22 cellular contexts compared by ENCODE assay signal in the genomic region with DNA sequence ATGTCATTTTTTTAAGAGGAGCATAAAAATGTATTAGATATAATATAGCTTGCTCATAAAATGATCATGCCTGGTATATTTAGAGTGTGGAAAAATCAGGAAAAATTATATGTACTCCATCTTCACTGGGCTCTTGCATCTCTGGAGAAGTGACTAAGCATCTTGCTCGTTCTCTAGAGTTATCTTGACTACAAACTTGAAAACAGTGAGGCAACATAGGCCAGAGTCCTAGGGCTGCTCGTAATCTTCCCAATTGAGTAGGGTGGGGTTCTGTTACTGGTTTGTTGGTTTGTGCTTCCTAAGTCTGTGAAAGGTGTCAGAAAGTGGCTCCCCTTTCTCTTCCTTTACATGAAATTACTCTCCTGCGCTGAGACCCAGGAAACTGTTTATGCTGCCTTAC.
"Had no signal": no experiment of that assay in that cellular context is flagged by ENCODE, and none has a peak within 500 bp of the region (broad histone marks: within the 10 kb centered on the region; RNA-seq: fewer than 3 reads in every experiment).

No MANE protein-coding gene starts in this region.

- H3K4me1 ChIP-seq: foreskin keratinocyte, left lung, upper lobe of left lung had no signal

- H3K4me3 Mint-ChIP-seq: activated CD4-positive, alpha-beta memory T cell treated with anti-CD3 and anti-CD28 coated beads, Interleukin-2, amount 10 ng/mL, durations not matched to agents 7 days and 5 days; activated CD8-positive, alpha-beta memory T cell treated with anti-CD3 and anti-CD28 coated beads, Interleukin-2, amount 10 ng/mL, durations not matched to agents 7 days and 5 days; activated naive CD8-positive, alpha-beta T cell treated with anti-CD3 and anti-CD28 coated beads, Interleukin-2, amount 10 ng/mL, durations not matched to agents 7 days and 5 days; activated T-helper 17 cell treated with anti-CD3 and anti-CD28 coated beads, Interleukin-2, amount 50 U/mL, for 72 hours; central memory CD8-positive, alpha-beta T cell; stimulated activated naive B cell treated with anti-CD40 and anti-IgM and Interleukin-4, amounts not matched to agents 10 μg/mL and 1 μg/mL and 100 μg/mL, for 72 hours; T-helper 2 cell treated with Interferon-gamma antibody and Interleukin-4, amounts not matched to agents 5 μg/mL and 100 μg/mL, for 36 hours had no signal

- H3K27me3 Mint-ChIP-seq: activated CD4-positive, alpha-beta memory T cell treated with anti-CD3 and anti-CD28 coated beads, Interleukin-2, amount 10 ng/mL, durations not matched to agents 7 days and 5 days; activated CD8-positive, alpha-beta memory T cell treated with anti-CD3 and anti-CD28 coated beads, Interleukin-2, amount 10 ng/mL, durations not matched to agents 7 days and 5 days; activated naive CD8-positive, alpha-beta T cell treated with anti-CD3 and anti-CD28 coated beads, Interleukin-2, amount 10 ng/mL, durations not matched to agents 7 days and 5 days; activated T-helper 17 cell treated with anti-CD3 and anti-CD28 coated beads, Interleukin-2, amount 50 U/mL, for 72 hours; central memory CD8-positive, alpha-beta T cell; stimulated activated naive B cell treated with anti-CD40 and anti-IgM and Interleukin-4, amounts not matched to agents 10 μg/mL and 1 μg/mL and 100 μg/mL, for 72 hours had no signal

- H3K4me1 Mint-ChIP-seq: activated CD4-positive, alpha-beta memory T cell treated with anti-CD3 and anti-CD28 coated beads, Interleukin-2, amount 10 ng/mL, durations not matched to agents 7 days and 5 days; activated CD8-positive, alpha-beta memory T cell treated with anti-CD3 and anti-CD28 coated beads, Interleukin-2, amount 10 ng/mL, durations not matched to agents 7 days and 5 days; activated naive CD8-positive, alpha-beta T cell treated with anti-CD3 and anti-CD28 coated beads, Interleukin-2, amount 10 ng/mL, durations not matched to agents 7 days and 5 days; central memory CD8-positive, alpha-beta T cell had no signal

- H3K4me3 ChIP-seq: left lung, thoracic aorta, upper lobe of left lung had no signal

- H3K27me3 ChIP-seq: brain microvascular endothelial cell, foreskin keratinocyte, left lung, upper lobe of left lung had no signal

- H3K9me3 Mint-ChIP-seq: activated CD4-positive, alpha-beta memory T cell treated with anti-CD3 and anti-CD28 coated beads, Interleukin-2, amount 10 ng/mL, durations not matched to agents 7 days and 5 days; activated naive CD8-positive, alpha-beta T cell treated with anti-CD3 and anti-CD28 coated beads, Interleukin-2, amount 10 ng/mL, durations not matched to agents 7 days and 5 days; activated T-helper 17 cell treated with anti-CD3 and anti-CD28 coated beads, Interleukin-2, amount 50 U/mL, for 72 hours; central memory CD8-positive, alpha-beta T cell; T-helper 2 cell treated with Interferon-gamma antibody and Interleukin-4, amounts not matched to agents 5 μg/mL and 100 μg/mL, for 36 hours had no signal

- DNase-seq: activated CD4-positive, alpha-beta memory T cell treated with anti-CD3 and anti-CD28 coated beads, Interleukin-2, amount 10 ng/mL, durations not matched to agents 7 days and 5 days; activated CD4-positive, alpha-beta T cell treated with anti-CD3 and anti-CD28 coated beads for 48 hours; activated CD4-positive, CD25-positive, alpha-beta regulatory T cell; activated CD8-positive, alpha-beta memory T cell treated with anti-CD3 and anti-CD28 coated beads, Interleukin-2, amount 10 ng/mL, durations not matched to agents 7 days and 5 days; activated naive CD4-positive, alpha-beta T cell treated with Interleukin-2 at 50 U/mL for 16 hours; activated naive CD8-positive, alpha-beta T cell treated with anti-CD3 and anti-CD28 coated beads, Interleukin-2, amount 10 ng/mL, durations not matched to agents 7 days and 5 days; anterior cingulate cortex; brain microvascular endothelial cell; cortex of kidney; foreskin keratinocyte; hypothalamus; midbrain; occipital lobe; retina; stimulated activated naive B cell treated with anti-CD40 and anti-IgM and Interleukin-4, amounts not matched to agents 10 μg/mL and 1 μg/mL and 100 μg/mL, for 72 hours; upper lobe of left lung had no signal

- ATAC-seq: activated CD8-positive, alpha-beta memory T cell treated with anti-CD3 and anti-CD28 coated beads, Interleukin-2, amount 10 ng/mL, durations not matched to agents 7 days and 5 days; activated T-helper 17 cell treated with anti-CD3 and anti-CD28 coated beads, Interleukin-2, amount 50 U/mL, for 72 hours; esophagus mucosa; foreskin keratinocyte; left lung; stimulated activated naive B cell treated with anti-CD40 and anti-IgM and Interleukin-4, amounts not matched to agents 10 μg/mL and 1 μg/mL and 100 μg/mL, for 72 hours had no signal

- H3K27ac Mint-ChIP-seq: activated CD4-positive, alpha-beta memory T cell treated with anti-CD3 and anti-CD28 coated beads, Interleukin-2, amount 10 ng/mL, durations not matched to agents 7 days and 5 days; activated CD8-positive, alpha-beta memory T cell treated with anti-CD3 and anti-CD28 coated beads, Interleukin-2, amount 10 ng/mL, durations not matched to agents 7 days and 5 days; activated naive CD8-positive, alpha-beta T cell treated with anti-CD3 and anti-CD28 coated beads, Interleukin-2, amount 10 ng/mL, durations not matched to agents 7 days and 5 days; activated T-helper 17 cell treated with anti-CD3 and anti-CD28 coated beads, Interleukin-2, amount 50 U/mL, for 72 hours; stimulated activated naive B cell treated with anti-CD40 and anti-IgM and Interleukin-4, amounts not matched to agents 10 μg/mL and 1 μg/mL and 100 μg/mL, for 72 hours; T-helper 2 cell treated with Interferon-gamma antibody and Interleukin-4, amounts not matched to agents 5 μg/mL and 100 μg/mL, for 36 hours had no signal

- H3K27ac ChIP-seq: brain microvascular endothelial cell, foreskin keratinocyte, left lung, thoracic aorta, upper lobe of left lung had no signal

- H3K9me3 ChIP-seq: left lung, thoracic aorta, upper lobe of left lung had no signal
